1 cellular context compared by ENCODE assay signal in the genomic region with DNA sequence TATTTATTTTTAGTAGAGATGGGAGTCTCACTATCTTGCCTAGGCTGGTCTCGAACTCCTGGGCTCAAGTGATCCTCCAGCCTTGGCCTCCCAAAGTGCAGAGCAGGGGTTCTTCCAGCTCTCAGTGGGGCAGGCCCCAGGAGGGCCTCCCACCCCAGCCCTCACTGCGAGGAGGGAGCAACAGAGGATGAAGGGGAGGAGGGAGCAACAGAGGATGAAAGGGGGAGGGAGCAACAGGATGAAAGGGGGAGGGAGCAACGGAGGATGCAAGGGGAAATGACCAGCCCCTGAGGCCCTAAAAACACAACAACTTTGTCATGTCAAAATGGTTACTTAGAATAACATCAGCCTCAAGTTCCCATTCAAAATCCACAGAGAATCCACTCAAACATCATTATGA.
TF ChIP-seq lines count a peak whose summit lies in the region.

No MANE protein-coding gene starts in this region.

TF ChIP-seq in H1, 55 proteins besides CTCF, POLR2A, EP300 and RAD21:
- TF ChIP-seq, protein P1, sequence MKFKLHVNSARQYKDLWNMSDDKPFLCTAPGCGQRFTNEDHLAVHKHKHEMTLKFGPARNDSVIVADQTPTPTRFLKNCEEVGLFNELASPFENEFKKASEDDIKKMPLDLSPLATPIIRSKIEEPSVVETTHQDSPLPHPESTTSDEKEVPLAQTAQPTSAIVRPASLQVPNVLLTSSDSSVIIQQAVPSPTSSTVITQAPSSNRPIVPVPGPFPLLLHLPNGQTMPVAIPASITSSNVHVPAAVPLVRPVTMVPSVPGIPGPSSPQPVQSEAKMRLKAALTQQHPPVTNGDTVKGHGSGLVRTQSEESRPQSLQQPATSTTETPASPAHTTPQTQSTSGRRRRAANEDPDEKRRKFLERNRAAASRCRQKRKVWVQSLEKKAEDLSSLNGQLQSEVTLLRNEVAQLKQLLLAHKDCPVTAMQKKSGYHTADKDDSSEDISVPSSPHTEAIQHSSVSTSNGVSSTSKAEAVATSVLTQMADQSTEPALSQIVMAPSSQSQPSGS (IDR thresholded peaks at IDR 0.05; ENCODE audit: low read length): no peak
- 0 out of 2 replicates have a peak, but pooled peaks have one; percentile 35 for TF ChIP-seq KDM1A (IDR thresholded peaks at IDR 0.05; ENCODE audit: borderline replicate concordance, low read length)
